In the genomic region with DNA sequence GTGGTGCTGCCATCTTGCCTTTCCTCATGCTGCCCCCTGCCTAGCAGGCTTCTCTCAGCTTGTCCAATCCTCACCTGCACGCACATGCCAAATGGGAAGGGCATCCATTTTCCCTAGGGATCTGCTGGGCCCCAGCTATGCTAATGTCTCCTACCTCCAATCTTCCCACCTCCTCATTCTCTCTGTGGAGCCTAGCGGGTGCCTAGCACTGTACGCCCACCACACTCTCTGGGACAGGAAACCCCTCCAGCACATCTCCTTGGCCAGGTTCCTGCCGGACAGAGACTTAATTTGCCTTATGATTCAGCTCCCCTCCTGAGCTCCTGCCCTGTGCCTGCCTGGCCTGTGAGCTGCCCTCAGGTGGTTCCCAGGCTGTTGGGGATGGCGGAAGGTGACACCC, we compare ENCODE assay signal across 16 cellular contexts.
"Had no signal": no experiment of that assay in that cellular context is flagged by ENCODE, and none has a peak within 500 bp of the region (broad histone marks: within the 10 kb centered on the region; RNA-seq: fewer than 3 reads in every experiment).

No MANE protein-coding gene starts in this region.

- H3K4me3 ChIP-seq: esophagus squamous epithelium, gastroesophageal sphincter, psoas muscle, right lobe of liver, stomach, thoracic aorta, transverse colon had no signal

- H3K4me1 ChIP-seq: esophagus squamous epithelium, gastroesophageal sphincter, psoas muscle, right lobe of liver, stomach, transverse colon had no signal

- H3K9me3 ChIP-seq: esophagus squamous epithelium, gastroesophageal sphincter, psoas muscle, right lobe of liver, stomach, thoracic aorta, transverse colon had no signal

- H3K36me3 ChIP-seq: esophagus squamous epithelium, gastroesophageal sphincter, right lobe of liver, stomach, thoracic aorta, transverse colon had no signal

- H3K27me3 ChIP-seq: gastroesophageal sphincter, right lobe of liver, stomach, transverse colon had no signal

- H3K27ac ChIP-seq: esophagus squamous epithelium, gastroesophageal sphincter, psoas muscle, right lobe of liver, stomach, thoracic aorta, transverse colon had no signal

- DNase-seq: effector memory CD4-positive, alpha-beta T cell; esophagus squamous epithelium; foreskin fibroblast; glutamatergic neuron; mammary epithelial cell; naive thymus-derived CD8-positive, alpha-beta T cell; retina; right lobe of liver; stimulated activated CD4-positive, alpha-beta T cell treated with anti-CD3 and anti-CD28 coated beads, Interleukin-4, amount 100 ng/mL, for 24 hours; stimulated activated naive B cell treated with anti-CD40 and anti-IgM and Interleukin-4, amounts not matched to agents 10 μg/mL and 1 μg/mL and 100 μg/mL, for 72 hours; stomach; substantia nigra; transverse colon had no signal
